In genomic region chr22:40212126-40212525, GRCh38 we compare ENCODE assay signal across 1 cellular context.
TF ChIP-seq lines count a peak whose summit lies in the region.

No MANE protein-coding gene starts in this region.

TF ChIP-seq in GM23338, 12 proteins besides CTCF, POLR2A, EP300 and RAD21 (continued from another document):
- TF ChIP-seq, protein P1, sequence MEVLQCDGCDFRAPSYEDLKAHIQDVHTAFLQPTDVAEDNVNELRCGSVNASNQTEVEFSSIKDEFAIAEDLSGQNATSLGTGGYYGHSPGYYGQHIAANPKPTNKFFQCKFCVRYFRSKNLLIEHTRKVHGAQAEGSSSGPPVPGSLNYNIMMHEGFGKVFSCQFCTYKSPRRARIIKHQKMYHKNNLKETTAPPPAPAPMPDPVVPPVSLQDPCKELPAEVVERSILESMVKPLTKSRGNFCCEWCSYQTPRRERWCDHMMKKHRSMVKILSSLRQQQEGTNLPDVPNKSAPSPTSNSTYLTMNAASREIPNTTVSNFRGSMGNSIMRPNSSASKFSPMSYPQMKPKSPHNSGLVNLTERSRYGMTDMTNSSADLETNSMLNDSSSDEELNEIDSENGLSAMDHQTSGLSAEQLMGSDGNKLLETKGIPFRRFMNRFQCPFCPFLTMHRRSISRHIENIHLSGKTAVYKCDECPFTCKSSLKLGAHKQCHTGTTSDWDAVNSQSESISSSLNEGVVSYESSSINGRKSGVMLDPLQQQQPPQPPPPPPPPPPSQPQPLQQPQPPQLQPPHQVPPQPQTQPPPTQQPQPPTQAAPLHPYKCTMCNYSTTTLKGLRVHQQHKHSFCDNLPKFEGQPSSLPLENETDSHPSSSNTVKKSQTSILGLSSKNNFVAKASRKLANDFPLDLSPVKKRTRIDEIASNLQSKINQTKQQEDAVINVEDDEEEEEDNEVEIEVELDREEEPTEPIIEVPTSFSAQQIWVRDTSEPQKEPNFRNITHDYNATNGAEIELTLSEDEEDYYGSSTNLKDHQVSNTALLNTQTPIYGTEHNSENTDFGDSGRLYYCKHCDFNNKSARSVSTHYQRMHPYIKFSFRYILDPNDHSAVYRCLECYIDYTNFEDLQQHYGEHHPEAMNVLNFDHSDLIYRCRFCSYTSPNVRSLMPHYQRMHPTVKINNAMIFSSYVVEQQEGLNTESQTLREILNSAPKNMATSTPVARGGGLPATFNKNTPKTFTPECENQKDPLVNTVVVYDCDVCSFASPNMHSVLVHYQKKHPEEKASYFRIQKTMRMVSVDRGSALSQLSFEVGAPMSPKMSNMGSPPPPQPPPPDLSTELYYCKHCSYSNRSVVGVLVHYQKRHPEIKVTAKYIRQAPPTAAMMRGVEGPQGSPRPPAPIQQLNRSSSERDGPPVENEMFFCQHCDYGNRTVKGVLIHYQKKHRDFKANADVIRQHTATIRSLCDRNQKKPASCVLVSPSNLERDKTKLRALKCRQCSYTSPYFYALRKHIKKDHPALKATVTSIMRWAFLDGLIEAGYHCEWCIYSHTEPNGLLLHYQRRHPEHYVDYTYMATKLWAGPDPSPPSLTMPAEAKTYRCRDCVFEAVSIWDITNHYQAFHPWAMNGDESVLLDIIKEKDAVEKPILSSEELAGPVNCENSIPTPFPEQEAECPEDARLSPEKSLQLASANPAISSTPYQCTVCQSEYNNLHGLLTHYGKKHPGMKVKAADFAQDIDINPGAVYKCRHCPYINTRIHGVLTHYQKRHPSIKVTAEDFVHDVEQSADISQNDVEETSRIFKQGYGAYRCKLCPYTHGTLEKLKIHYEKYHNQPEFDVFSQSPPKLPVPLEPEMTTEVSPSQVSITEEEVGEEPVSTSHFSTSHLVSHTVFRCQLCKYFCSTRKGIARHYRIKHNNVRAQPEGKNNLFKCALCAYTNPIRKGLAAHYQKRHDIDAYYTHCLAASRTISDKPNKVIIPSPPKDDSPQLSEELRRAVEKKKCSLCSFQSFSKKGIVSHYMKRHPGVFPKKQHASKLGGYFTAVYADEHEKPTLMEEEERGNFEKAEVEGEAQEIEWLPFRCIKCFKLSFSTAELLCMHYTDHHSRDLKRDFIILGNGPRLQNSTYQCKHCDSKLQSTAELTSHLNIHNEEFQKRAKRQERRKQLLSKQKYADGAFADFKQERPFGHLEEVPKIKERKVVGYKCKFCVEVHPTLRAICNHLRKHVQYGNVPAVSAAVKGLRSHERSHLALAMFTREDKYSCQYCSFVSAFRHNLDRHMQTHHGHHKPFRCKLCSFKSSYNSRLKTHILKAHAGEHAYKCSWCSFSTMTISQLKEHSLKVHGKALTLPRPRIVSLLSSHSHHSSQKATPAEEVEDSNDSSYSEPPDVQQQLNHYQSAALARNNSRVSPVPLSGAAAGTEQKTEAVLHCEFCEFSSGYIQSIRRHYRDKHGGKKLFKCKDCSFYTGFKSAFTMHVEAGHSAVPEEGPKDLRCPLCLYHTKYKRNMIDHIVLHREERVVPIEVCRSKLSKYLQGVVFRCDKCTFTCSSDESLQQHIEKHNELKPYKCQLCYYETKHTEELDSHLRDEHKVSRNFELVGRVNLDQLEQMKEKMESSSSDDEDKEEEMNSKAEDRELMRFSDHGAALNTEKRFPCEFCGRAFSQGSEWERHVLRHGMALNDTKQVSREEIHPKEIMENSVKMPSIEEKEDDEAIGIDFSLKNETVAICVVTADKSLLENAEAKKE (CRISPR knock-in tag; IDR thresholded peaks at IDR 0.05), result no peak
- TF ChIP-seq ETS1 (IDR thresholded peaks at IDR 0.05), result no peak
- no peak for TF ChIP-seq CREB1 (CRISPR knock-in tag; IDR thresholded peaks at IDR 0.05; ENCODE audit: low read depth)
- TF ChIP-seq STAT1 (IDR thresholded peaks at IDR 0.05; ENCODE audit: unreplicated experiment), result no peak
